16 cellular contexts compared by ENCODE assay signal in the genomic region with DNA sequence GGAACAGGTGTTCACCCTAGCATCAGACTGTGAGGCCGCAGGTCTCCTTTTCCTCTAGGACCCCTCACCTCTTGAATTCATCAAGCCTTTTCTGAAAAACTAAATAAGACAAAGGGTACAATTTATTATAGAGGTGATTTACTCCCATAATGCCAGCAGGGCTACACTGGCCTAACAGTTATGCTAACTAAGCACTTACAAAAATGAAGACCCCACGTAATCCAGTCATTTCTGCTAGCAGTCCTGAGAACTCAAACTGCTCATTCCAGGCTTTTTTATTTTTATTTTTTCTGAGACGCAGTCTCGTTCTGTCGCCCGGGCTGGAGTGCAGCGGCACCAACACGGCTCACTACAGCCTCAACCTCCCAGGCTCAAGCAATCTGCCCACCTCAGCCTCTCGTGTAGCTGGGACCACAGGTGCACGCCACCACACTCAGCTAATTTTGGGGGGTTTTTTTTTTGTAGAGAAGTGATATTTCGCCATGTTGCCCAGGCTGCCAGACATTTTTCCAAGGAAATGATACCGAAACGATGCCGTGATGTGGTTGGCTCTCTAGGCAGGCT. TPM values are rescaled to one million over a fixed set of nuclear protein-coding genes. Genes with fewer than 3 reads are reported as not detected.
DNase-seq lines count a peak whose midpoint lies in the region; ATAC-seq, FAIRE-seq and TF ChIP-seq lines count a peak whose summit lies in the region.
"Had no signal": no experiment of that assay in that cellular context is flagged by ENCODE, and none has a peak within 500 bp of the region (broad histone marks: within the 10 kb centered on the region; RNA-seq: fewer than 3 reads in every experiment).

No MANE protein-coding gene starts in this region.

- H3K4me3 Mint-ChIP-seq in IgD-negative memory B cell = no peak overlapping the region
- H3K4me3 Mint-ChIP-seq in activated CD4-positive, alpha-beta memory T cell treated with anti-CD3 and anti-CD28 coated beads, Interleukin-2, amount 10 ng/mL, durations not matched to agents 7 days and 5 days = no peak overlapping the region
- H3K4me3 Mint-ChIP-seq: activated T-cell treated with anti-CD3 and anti-CD28 coated beads, Interleukin-2, amount 50 U/mL, for 24 hours had no signal

- H3K36me3 ChIP-seq in pancreas (no peaks in the 10 kb centered on the region), thyroid gland (peaks cover 0 to 10% of the 10 kb centered on the region in 2 donors), testis (ENCODE audit: low read depth, missing control alignments) (no peaks in the 10 kb centered on the region)

- TF ChIP-seq CTCF in dorsolateral prefrontal cortex (IDR thresholded peaks at IDR 0.05 in 54 of 56, conservative IDR thresholded peaks at IDR 0.05 in 2 of 56; ENCODE audit: low read depth in 1 of 56, partially characterized antibody in 56 of 56) (no peak), pancreas (IDR thresholded peaks at IDR 0.05) (no peak), thyroid gland (IDR thresholded peaks at IDR 0.05) (no peak), testis (IDR thresholded peaks at IDR 0.05) (no peak)

- DNase-seq in dorsolateral prefrontal cortex (no peak), pancreas (no peak), thyroid gland (no peak), testis (no peak), T-helper 1 cell (no peak)
- DNase-seq in activated CD4-positive, alpha-beta memory T cell treated with anti-CD3 and anti-CD28 coated beads, Interleukin-2, amount 10 ng/mL, durations not matched to agents 7 days and 5 days = no peak
- DNase-seq: activated CD4-positive, alpha-beta T cell treated with anti-CD3 and anti-CD28 coated beads, Interleukin-2, amount 50 U/mL, for 4 hours; activated T-cell treated with anti-CD3 and anti-CD28 coated beads, Interleukin-2, amount 50 U/mL, for 24 hours; EL; NCI-H187; stimulated activated CD4-positive, alpha-beta T cell treated with anti-CD3 and anti-CD28 coated beads, Interleukin-4, amount 100 ng/mL, for 4 hours had no signal

- POLR2A ChIA-PET in activated CD4-positive, alpha-beta memory T cell treated with anti-CD3 and anti-CD28 coated beads, Interleukin-2, amount 10 ng/mL, durations not matched to agents 7 days and 5 days (lab: Charles Lee) = no interaction called here

- H3K27me3 Mint-ChIP-seq in IgD-negative memory B cell = no peaks in the 10 kb centered on the region
- no peaks in the 10 kb centered on the region for H3K27me3 Mint-ChIP-seq in activated CD4-positive, alpha-beta memory T cell treated with anti-CD3 and anti-CD28 coated beads, Interleukin-2, amount 10 ng/mL, durations not matched to agents 7 days and 5 days
- H3K27me3 Mint-ChIP-seq: activated T-cell treated with anti-CD3 and anti-CD28 coated beads, Interleukin-2, amount 50 U/mL, for 24 hours had no signal

- H3K27me3 ChIP-seq in dorsolateral prefrontal cortex (no peaks in the 10 kb centered on the region), pancreas (no peaks in the 10 kb centered on the region), thyroid gland (no peaks in the 10 kb centered on the region), testis (no peaks in the 10 kb centered on the region)

- H3K9me3 ChIP-seq in pancreas (no peaks in the 10 kb centered on the region), thyroid gland (no peaks in the 10 kb centered on the region), testis (no peaks in the 10 kb centered on the region)

- peak overlapping the region in 45 of 59 donors; percentile 6 to 84 (median 63) for H3K27ac ChIP-seq in dorsolateral prefrontal cortex
- H3K27ac ChIP-seq in pancreas = peak overlapping the region; percentile 4 to 75 (median 54)
- H3K27ac ChIP-seq in thyroid gland = peak overlapping the region; percentile 95 to 98 (median 96)
- H3K27ac ChIP-seq in testis = peak overlapping the region in 1 of 2 donors; percentile 69

- peaks cover 16 to 33% (median 20%) of the 10 kb centered on the region in 3 donors for H3K4me1 Mint-ChIP-seq in IgD-negative memory B cell
- peaks cover 23% of the 10 kb centered on the region for H3K4me1 Mint-ChIP-seq in activated CD4-positive, alpha-beta memory T cell treated with anti-CD3 and anti-CD28 coated beads, Interleukin-2, amount 10 ng/mL, durations not matched to agents 7 days and 5 days

- TF ChIP-seq POLR2A in thyroid gland (IDR thresholded peaks at IDR 0.05) (no peak), testis (IDR thresholded peaks at IDR 0.05) (no peak)

- intact Hi-C loops in dorsolateral prefrontal cortex (cut with DNase I) = no loop called here
- intact Hi-C loops in pancreas (cut with DNase I) = no loop called here
- intact Hi-C loops in thyroid gland (cut with DNase I) = no loop called here
- intact Hi-C loops in testis (cut with DNase I; ENCODE audit: low total_unique reads) = no loop called here

- peaks cover 3% of the 10 kb centered on the region for H3K36me3 Mint-ChIP-seq in IgD-negative memory B cell
- H3K36me3 Mint-ChIP-seq in activated CD4-positive, alpha-beta memory T cell treated with anti-CD3 and anti-CD28 coated beads, Interleukin-2, amount 10 ng/mL, durations not matched to agents 7 days and 5 days (ENCODE audit: low read depth) = peaks cover 54% of the 10 kb centered on the region
- H3K36me3 Mint-ChIP-seq: activated naive CD4-positive, alpha-beta T cell treated with anti-CD3 and anti-CD28 coated beads, Interleukin-2, amount 50 U/mL, for 72 hours had no signal

- CTCF ChIA-PET in activated CD4-positive, alpha-beta memory T cell treated with anti-CD3 and anti-CD28 coated beads, Interleukin-2, amount 10 ng/mL, durations not matched to agents 7 days and 5 days (lab: Charles Lee) = no interaction called here

- H3K27ac Mint-ChIP-seq in IgD-negative memory B cell = peak overlapping the region in 2 of 3 donors; percentile 42 to 65
- no peak overlapping the region for H3K27ac Mint-ChIP-seq in activated CD4-positive, alpha-beta memory T cell treated with anti-CD3 and anti-CD28 coated beads, Interleukin-2, amount 10 ng/mL, durations not matched to agents 7 days and 5 days

- no peaks in the 10 kb centered on the region for H3K9me3 Mint-ChIP-seq in IgD-negative memory B cell
- H3K9me3 Mint-ChIP-seq in activated CD4-positive, alpha-beta memory T cell treated with anti-CD3 and anti-CD28 coated beads, Interleukin-2, amount 10 ng/mL, durations not matched to agents 7 days and 5 days = no peaks in the 10 kb centered on the region
- H3K9me3 Mint-ChIP-seq: activated naive CD4-positive, alpha-beta T cell treated with anti-CD3 and anti-CD28 coated beads, Interleukin-2, amount 50 U/mL, for 72 hours; activated T-cell treated with anti-CD3 and anti-CD28 coated beads, Interleukin-2, amount 50 U/mL, for 24 hours had no signal

- H3K4me1 ChIP-seq in pancreas = peaks cover 0 to 14% (median 5%) of the 10 kb centered on the region in 3 donors
- peaks cover 43 to 65% of the 10 kb centered on the region in 2 donors for H3K4me1 ChIP-seq in thyroid gland
- H3K4me1 ChIP-seq in testis = peaks cover 16% of the 10 kb centered on the region

- H3K4me3 ChIP-seq in dorsolateral prefrontal cortex (no peak overlapping the region), pancreas (no peak overlapping the region), thyroid gland (replicated peaks in 1 of 3) (no peak overlapping the region), testis (no peak overlapping the region)
- H3K4me3 ChIP-seq: smooth muscle cell had no signal

- ATAC-seq in pancreas = no peak
- no peak for ATAC-seq in HG03095 (IDR thresholded peaks at IDR 0.05; ENCODE audit: unreplicated experiment)
- ATAC-seq: activated naive CD4-positive, alpha-beta T cell treated with anti-CD3 and anti-CD28 coated beads, Interleukin-2, amount 50 U/mL, for 72 hours had no signal

- WGBS in pancreas, 2 donors = 89 to 91% methylated on average over 14 of the region's 14 CpGs
- 86 to 90% methylated on average over 14 of the region's 14 CpGs for WGBS in thyroid gland, 2 donors
- WGBS in testis, 2 donors = 89 to 90% methylated on average over 14 of the region's 14 CpGs

- FAIRE-seq in pancreas (lab: Jason Lieb, UNC) = no peak
- FAIRE-seq: H54 had no signal

RNA-seq across cellular contexts. Expression of gene CAPG, which starts 14.2 kb away (rescaled TPM):
- polyA plus RNA-seq in IgD-negative memory B cell = 542 TPM
- total RNA-seq in dorsolateral prefrontal cortex = 10 to 100 TPM; 11.3 to 75.2 (median 31.8) TPM
- 100 to 1,000 TPM in 1 of 6 donors, 10 to 100 TPM in 5; 10.9 to 111 (median 29.0) TPM for total RNA-seq in pancreas
- polyA plus RNA-seq in pancreas = 10 to 100 TPM; 37.6 to 41.3 TPM
- 100 to 1,000 TPM; 155 to 257 (median 225) TPM for total RNA-seq in thyroid gland
- total RNA-seq in activated CD4-positive, alpha-beta memory T cell treated with anti-CD3 and anti-CD28 coated beads, Interleukin-2, amount 10 ng/mL, durations not matched to agents 7 days and 5 days = 100 to 1,000 TPM; 167 to 177 TPM
- total RNA-seq in testis = 10 to 100 TPM; 17.7 to 29.4 TPM
- 74.5 TPM for polyA plus RNA-seq in testis (ENCODE audit: insufficient read depth, low read depth, low replicate concordance)

RNA-seq across cellular contexts. Expression of gene SH2D6, which starts 22.5 kb away (rescaled TPM):
- polyA plus RNA-seq in IgD-negative memory B cell = not detected
- total RNA-seq in dorsolateral prefrontal cortex = 10 to 100 TPM in 2 of 120 experiments, 1 to 10 TPM in 117, under 1 TPM in 1; 0.96 to 14.2 (median 3.5) TPM
- 1 to 10 TPM in 5 of 6 donors, under 1 TPM in 1; 0.70 to 9.7 (median 2.8) TPM for total RNA-seq in pancreas
- polyA plus RNA-seq in pancreas = 10 to 100 TPM; 21.3 to 28.1 TPM
- total RNA-seq in thyroid gland = 1 to 10 TPM; 1.6 to 9.0 (median 4.1) TPM
- 1 to 10 TPM in 1 of 2 experiments, under 1 TPM in 1; 0.43 to 1.5 TPM for total RNA-seq in activated CD4-positive, alpha-beta memory T cell treated with anti-CD3 and anti-CD28 coated beads, Interleukin-2, amount 10 ng/mL, durations not matched to agents 7 days and 5 days
- 10 to 100 TPM; 11.2 to 13.6 TPM for total RNA-seq in testis
- polyA plus RNA-seq in testis (ENCODE audit: insufficient read depth, low read depth, low replicate concordance) = 15.9 TPM
- total RNA-seq: smooth muscle cell had no signal
- polyA plus RNA-seq: smooth muscle cell had no signal

RNA-seq across cellular contexts. Expression of gene ELMOD3, which starts 41.4 kb away (rescaled TPM):
- polyA plus RNA-seq in IgD-negative memory B cell (16.0 TPM), pancreas (10 to 100 TPM; 21.1 to 22.9 TPM), testis (ENCODE audit: insufficient read depth, low read depth, low replicate concordance) (26.2 TPM)
- total RNA-seq in dorsolateral prefrontal cortex (10 to 100 TPM; 17.1 to 43.7 (median 29.2) TPM), pancreas (10 to 100 TPM in 1 of 6 donors, 1 to 10 TPM in 5; 3.9 to 10.5 (median 6.6) TPM), thyroid gland (10 to 100 TPM; 23.4 to 34.5 (median 31.4) TPM), testis (10 to 100 TPM; 38.4 to 51.6 TPM)
- total RNA-seq in activated CD4-positive, alpha-beta memory T cell treated with anti-CD3 and anti-CD28 coated beads, Interleukin-2, amount 10 ng/mL, durations not matched to agents 7 days and 5 days = 10 to 100 TPM; 19.2 to 19.4 TPM

RNA-seq across cellular contexts. Expression of gene RETSAT, which starts 41.7 kb away (rescaled TPM):
- polyA plus RNA-seq in IgD-negative memory B cell (10.6 TPM), pancreas (10 to 100 TPM; 20.7 to 22.1 TPM), testis (ENCODE audit: insufficient read depth, low read depth, low replicate concordance) (49.7 TPM)
- total RNA-seq in dorsolateral prefrontal cortex (10 to 100 TPM; 19.8 to 54.2 (median 39.0) TPM), pancreas (10 to 100 TPM; 24.9 to 48.3 (median 35.0) TPM), thyroid gland (100 to 1,000 TPM in 3 of 4 donors, 10 to 100 TPM in 1; 88.2 to 253 (median 182) TPM), testis (10 to 100 TPM; 54.0 to 60.5 TPM)
- total RNA-seq in activated CD4-positive, alpha-beta memory T cell treated with anti-CD3 and anti-CD28 coated beads, Interleukin-2, amount 10 ng/mL, durations not matched to agents 7 days and 5 days = 10 to 100 TPM; 30.1 to 31.1 TPM
